ENCODE assay signal across 9 cellular contexts in the genomic region with DNA sequence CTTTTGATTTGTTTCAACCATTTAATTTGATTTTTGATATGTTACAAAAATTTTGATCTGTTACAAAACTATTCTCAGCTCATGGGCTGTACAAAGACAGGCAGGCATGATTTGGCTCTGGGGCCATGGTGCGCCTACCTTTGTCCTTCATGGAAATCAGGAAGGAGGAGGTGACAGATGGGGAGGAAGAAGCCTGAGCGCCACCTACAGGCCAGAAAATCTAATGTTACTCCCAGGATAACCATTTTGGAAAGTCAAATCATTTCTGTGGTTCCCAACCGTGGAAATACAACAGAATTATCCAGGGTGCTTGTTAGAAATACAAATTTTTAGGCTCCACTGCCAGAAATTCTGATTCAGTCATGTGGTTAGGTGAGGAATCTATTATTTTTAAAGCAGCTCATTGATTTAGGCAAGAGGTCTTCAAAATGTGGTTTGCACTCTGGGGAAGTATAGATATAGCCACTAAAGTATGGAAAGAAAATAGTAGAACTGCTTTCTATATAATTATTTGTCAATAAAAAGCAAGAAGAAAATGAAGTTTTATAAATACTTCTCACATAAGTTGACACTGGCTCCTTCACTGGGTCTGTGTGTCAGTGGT.
A peak's percentile ranks its signal among the peaks of the same experiment; 100 is the strongest.
DNase-seq lines count a peak whose midpoint lies in the region; ATAC-seq and TF ChIP-seq lines count a peak whose summit lies in the region.
"Had no signal": no experiment of that assay in that cellular context is flagged by ENCODE, and none has a peak within 500 bp of the region (broad histone marks: within the 10 kb centered on the region; RNA-seq: fewer than 3 reads in every experiment).

No MANE protein-coding gene starts in this region.

- no peak overlapping the region for H3K4me2 ChIP-seq in GM23248 (ENCODE audit: unreplicated experiment)

- no peak overlapping the region for H3K27ac ChIP-seq in GM23248

- H3F3A ChIP-seq in GM23248 (ENCODE audit: insufficient read depth): 0 out of 2 replicates have a peak, but pooled peaks cover 6% of the 10 kb centered on the region

- H3K9ac ChIP-seq in GM23248: no peak overlapping the region

- DNase-seq in DMS114 treated with DMSO at 0.1 percent for 48 hours (lab: John Stamatoyannopoulos, UW; ENCODE audit: unreplicated experiment) (peak; percentile 16), GM23248 (peak; percentile 56), NCI-H82 (lab: John Stamatoyannopoulos, UW) (peak; percentile 84), epithelial cell of proximal tubule (ENCODE audit: low read depth) (no peak)
- peak; percentile 22 for DNase-seq in stimulated activated naive CD8-positive, alpha-beta T cell treated with anti-CD3 and anti-CD28 coated beads, Interleukin-15, Interleukin-2, amounts not matched to agents 100 U/mL and 50 U/mL, for 24 hours
- DNase-seq: naive B cell had no signal

- H3K4me1 ChIP-seq in GM23248 (ENCODE audit: insufficient read depth): peaks cover 5% of the 10 kb centered on the region; the same call in 1 of the 2 replicates

- no peaks in the 10 kb centered on the region for H3K36me3 ChIP-seq in GM23248 (ENCODE audit: low read depth)

- H3K4me3 ChIP-seq in GM23248 (no peak overlapping the region), epithelial cell of proximal tubule (ENCODE audit: low read depth, low read length) (no peak overlapping the region)

- H4K20me1 ChIP-seq in GM23248 (ENCODE audit: insufficient read depth): no peaks in the 10 kb centered on the region

- H3K79me2 ChIP-seq in GM23248 (ENCODE audit: insufficient read depth): no peaks in the 10 kb centered on the region

- no peaks in the 10 kb centered on the region for H3K9me2 ChIP-seq in GM23248 (ENCODE audit: insufficient read depth)

- no peaks in the 10 kb centered on the region for H3K27me3 ChIP-seq in GM23248 (replicated peaks; ENCODE audit: insufficient read depth)

- H3K9me3 ChIP-seq in GM23248 (ENCODE audit: low read depth): no peaks in the 10 kb centered on the region

- no peak overlapping the region for H2AFZ ChIP-seq in GM23248

- whole genome bisulfite sequencing in GM23248 (ENCODE audit: low coverage in 1 of 2, low lambda C conversion rate in 2 of 2, missing lambda C conversion rate in 2 of 2), 2 experiments: 55 to 60% methylated on average over 3 of the region's 3 CpGs

- in situ Hi-C loops in GM23248 (cut with MboI): loop anchor here (5.0 kb wide), 1 partner anchor 160 kb away; no protein-coding TSS in a partner anchor

- no peak for ATAC-seq in stimulated activated naive CD8-positive, alpha-beta T cell treated with anti-CD3 and anti-CD28 coated beads, Interleukin-15, Interleukin-2, amounts not matched to agents 100 U/mL and 50 U/mL, for 24 hours
- ATAC-seq in GM21360 (IDR thresholded peaks at IDR 0.05; ENCODE audit: unreplicated experiment): no peak
- no peak for ATAC-seq in GM19324 (IDR thresholded peaks at IDR 0.05; ENCODE audit: low FRiP score, unreplicated experiment)
- ATAC-seq in GM21576 (IDR thresholded peaks at IDR 0.05; ENCODE audit: unreplicated experiment): no peak

- TF ChIP-seq CTCF in epithelial cell of proximal tubule (conservative IDR thresholded peaks at IDR 0.05; ENCODE audit: low read depth, low read length): peak; percentile 79
